ENCODE assay signal across 37 cellular contexts in genomic region chr17:41556931-41557330, GRCh38. TPM values are rescaled to one million over a fixed set of nuclear protein-coding genes. Genes with fewer than 3 reads are reported as not detected.
"Had no signal": no experiment of that assay in that cellular context is flagged by ENCODE, and none has a peak within 500 bp of the region (broad histone marks: within the 10 kb centered on the region; RNA-seq: fewer than 3 reads in every experiment).

No MANE protein-coding gene starts in this region.

- H3K4me3 ChIP-seq: ascending aorta, cardiac muscle cell had no signal

- H3K4me1 ChIP-seq: ascending aorta had no signal

- ATAC-seq: activated CD8-positive, alpha-beta memory T cell treated with anti-CD3 and anti-CD28 coated beads, Interleukin-2, amount 10 ng/mL, durations not matched to agents 7 days and 5 days; activated CD8-positive, alpha-beta T cell treated with anti-CD3 and anti-CD28 coated beads, Interleukin-2, amount 10 ng/mL, durations not matched to agents 7 days and 5 days; activated naive CD8-positive, alpha-beta T cell treated with anti-CD3 and anti-CD28 coated beads, Interleukin-2, amount 50 U/mL, for 24 hours had no signal

- H3K36me3 Mint-ChIP-seq: activated CD8-positive, alpha-beta memory T cell treated with anti-CD3 and anti-CD28 coated beads, Interleukin-2, amount 10 ng/mL, durations not matched to agents 7 days and 5 days; activated naive CD4-positive, alpha-beta T cell treated with anti-CD3 and anti-CD28 coated beads, Interleukin-2, amount 10 ng/mL, durations not matched to agents 7 days and 5 days; activated naive CD8-positive, alpha-beta T cell treated with anti-CD3 and anti-CD28 coated beads, Interleukin-2, amount 10 ng/mL, durations not matched to agents 7 days and 5 days; brain had no signal

- H3K4me1 Mint-ChIP-seq: activated B cell treated with CpG ODN at 0.5 μM for 24 hours; activated CD4-positive, alpha-beta memory T cell treated with anti-CD3 and anti-CD28 coated beads, Interleukin-2, amount 10 ng/mL, durations not matched to agents 7 days and 5 days; activated CD4-positive, alpha-beta T cell treated with anti-CD3 and anti-CD28 coated beads, Interleukin-2, amount 10 ng/mL, durations not matched to agents 24 days and 14 days; activated CD8-positive, alpha-beta memory T cell treated with anti-CD3 and anti-CD28 coated beads, Interleukin-2, amount 10 ng/mL, durations not matched to agents 7 days and 5 days; activated naive CD4-positive, alpha-beta T cell treated with anti-CD3 and anti-CD28 coated beads, Interleukin-2, amount 10 ng/mL, durations not matched to agents 7 days and 5 days; activated naive CD4-positive, alpha-beta T cell treated with anti-CD3 and anti-CD28 coated beads, Interleukin-2, amount 50 U/mL, for 24 hours; activated naive CD8-positive, alpha-beta T cell treated with anti-CD3 and anti-CD28 coated beads, Interleukin-2, amount 50 U/mL, for 24 hours; central memory CD8-positive, alpha-beta T cell had no signal

- H3K36me3 ChIP-seq: ascending aorta, cardiac muscle cell had no signal

- H3K4me3 Mint-ChIP-seq: activated B cell treated with CpG ODN at 0.5 μM for 24 hours; activated CD4-positive, alpha-beta memory T cell treated with anti-CD3 and anti-CD28 coated beads, Interleukin-2, amount 10 ng/mL, durations not matched to agents 7 days and 5 days; activated CD4-positive, alpha-beta T cell treated with anti-CD3 and anti-CD28 coated beads, Interleukin-2, amount 10 ng/mL, durations not matched to agents 24 days and 14 days; activated CD8-positive, alpha-beta memory T cell treated with anti-CD3 and anti-CD28 coated beads, Interleukin-2, amount 10 ng/mL, durations not matched to agents 7 days and 5 days; activated CD8-positive, alpha-beta T cell treated with anti-CD3 and anti-CD28 coated beads, Interleukin-2, amount 10 ng/mL, durations not matched to agents 7 days and 5 days; activated naive CD4-positive, alpha-beta T cell treated with anti-CD3 and anti-CD28 coated beads, Interleukin-2, amount 10 ng/mL, durations not matched to agents 7 days and 5 days; activated naive CD4-positive, alpha-beta T cell treated with anti-CD3 and anti-CD28 coated beads, Interleukin-2, amount 50 U/mL, for 24 hours; activated naive CD8-positive, alpha-beta T cell; activated naive CD8-positive, alpha-beta T cell treated with anti-CD3 and anti-CD28 coated beads, Interleukin-2, amount 10 ng/mL, durations not matched to agents 7 days and 5 days; activated naive CD8-positive, alpha-beta T cell treated with anti-CD3 and anti-CD28 coated beads, Interleukin-2, amount 50 U/mL, for 24 hours; activated T-cell treated with anti-CD3 and anti-CD28 coated beads, Interleukin-2, amount 50 U/mL, for 24 hours; brain; central memory CD8-positive, alpha-beta T cell; T-helper 1 cell treated with Interleukin-12 subunit alpha and Interleukin-12 subunit beta and Interleukin-4 antibody, amounts not matched to agents 30 μg/mL and 1 μg/mL, for 36 hours; T-helper 2 cell treated with Interferon-gamma antibody and Interleukin-4, amounts not matched to agents 5 μg/mL and 100 μg/mL, for 36 hours had no signal

- H3K9me3 Mint-ChIP-seq: activated B cell treated with CpG ODN at 0.5 μM for 24 hours; activated CD4-positive, alpha-beta memory T cell treated with anti-CD3 and anti-CD28 coated beads, Interleukin-2, amount 10 ng/mL, durations not matched to agents 7 days and 5 days; activated CD4-positive, alpha-beta T cell treated with anti-CD3 and anti-CD28 coated beads, Interleukin-2, amount 10 ng/mL, durations not matched to agents 24 days and 14 days; activated naive CD4-positive, alpha-beta T cell treated with anti-CD3 and anti-CD28 coated beads, Interleukin-2, amount 10 ng/mL, durations not matched to agents 7 days and 5 days; activated naive CD4-positive, alpha-beta T cell treated with anti-CD3 and anti-CD28 coated beads, Interleukin-2, amount 50 U/mL, for 24 hours; activated naive CD8-positive, alpha-beta T cell treated with anti-CD3 and anti-CD28 coated beads, Interleukin-2, amount 10 ng/mL, durations not matched to agents 7 days and 5 days; activated naive CD8-positive, alpha-beta T cell treated with anti-CD3 and anti-CD28 coated beads, Interleukin-2, amount 50 U/mL, for 24 hours; activated T-cell treated with anti-CD3 and anti-CD28 coated beads, Interleukin-2, amount 50 U/mL, for 24 hours; activated T-helper 2 cell treated with anti-CD3 and anti-CD28 coated beads, Interferon-gamma antibody, Interleukin-2, Interleukin-4, amounts not matched to agents 10 μg/mL and 5 μg/mL and 100 μg/mL, durations not matched to agents 14 hours and 24 hours and 36 hours; brain; central memory CD8-positive, alpha-beta T cell; T-helper 1 cell treated with Interleukin-12 subunit alpha and Interleukin-12 subunit beta and Interleukin-4 antibody, amounts not matched to agents 30 μg/mL and 1 μg/mL, for 36 hours; T-helper 2 cell treated with Interferon-gamma antibody and Interleukin-4, amounts not matched to agents 5 μg/mL and 100 μg/mL, for 36 hours had no signal

- H3K9me3 ChIP-seq: ascending aorta had no signal

- H3K27me3 ChIP-seq: ascending aorta, cardiac muscle cell had no signal

- H3K27ac ChIP-seq: ascending aorta, cardiac muscle cell, VCaP had no signal

- DNase-seq: activated B cell treated with CpG ODN at 0.5 μM for 24 hours; activated CD4-positive, alpha-beta memory T cell treated with anti-CD3 and anti-CD28 coated beads, Interleukin-2, amount 10 ng/mL, durations not matched to agents 7 days and 5 days; activated CD4-positive, alpha-beta T cell treated with anti-CD3 and anti-CD28 coated beads for 4 hours; activated CD4-positive, alpha-beta T cell treated with anti-CD3 and anti-CD28 coated beads, Interleukin-2, amount 10 ng/mL, durations not matched to agents 24 days and 14 days; activated CD4-positive, alpha-beta T cell treated with anti-CD3 and anti-CD28 coated beads, Interleukin-2, amount 50 U/mL, for 1 hour; activated CD4-positive, alpha-beta T cell treated with anti-CD3 and anti-CD28 coated beads, Interleukin-2, amount 50 U/mL, for 4 hours; activated CD4-positive, CD25-positive, alpha-beta regulatory T cell treated with anti-CD3 and anti-CD28 coated beads, Interleukin-2, amount 50 U/mL, for 72 hours; activated CD8-positive, alpha-beta memory T cell treated with anti-CD3 and anti-CD28 coated beads for 24 hours; activated CD8-positive, alpha-beta memory T cell treated with anti-CD3 and anti-CD28 coated beads, Interleukin-2, amount 10 ng/mL, durations not matched to agents 7 days and 5 days; activated CD8-positive, alpha-beta memory T cell treated with anti-CD3 and anti-CD28 coated beads, Interleukin-2, amount 50 U/mL, for 48 hours; activated CD8-positive, alpha-beta T cell treated with anti-CD3 and anti-CD28 coated beads, Interleukin-2, amount 10 ng/mL, durations not matched to agents 7 days and 5 days; activated effector memory CD4-positive, alpha-beta T cell treated with Interleukin-2 at 50 U/mL for 16 hours; activated gamma-delta T cell; activated naive CD4-positive, alpha-beta T cell treated with anti-CD3 and anti-CD28 coated beads, Interleukin-2, amount 10 ng/mL, durations not matched to agents 7 days and 5 days; activated naive CD4-positive, alpha-beta T cell treated with Interleukin-2 at 50 U/mL for 16 hours; activated naive CD8-positive, alpha-beta T cell treated with anti-CD3 and anti-CD28 coated beads, Interleukin-2, amount 10 ng/mL, durations not matched to agents 7 days and 5 days; activated naive CD8-positive, alpha-beta T cell treated with anti-CD3 and anti-CD28 coated beads, Interleukin-2, amount 50 U/mL, for 24 hours; activated T-cell treated with anti-CD3 and anti-CD28 coated beads, Interleukin-2, amount 50 U/mL, for 24 hours; activated T-cell treated with anti-CD3 and anti-CD28 coated beads, Interleukin-2, amount 50 U/mL, for 48 hours; amygdala; anterior cingulate cortex; caudate nucleus; SW 1271; T-helper 1 cell; T-helper 2 cell; T-helper 9 cell had no signal

- H3K27ac Mint-ChIP-seq: activated B cell treated with CpG ODN at 0.5 μM for 24 hours; activated CD4-positive, alpha-beta memory T cell treated with anti-CD3 and anti-CD28 coated beads, Interleukin-2, amount 10 ng/mL, durations not matched to agents 7 days and 5 days; activated CD4-positive, alpha-beta T cell treated with anti-CD3 and anti-CD28 coated beads, Interleukin-2, amount 10 ng/mL, durations not matched to agents 24 days and 14 days; activated CD8-positive, alpha-beta memory T cell treated with anti-CD3 and anti-CD28 coated beads, Interleukin-2, amount 10 ng/mL, durations not matched to agents 7 days and 5 days; activated CD8-positive, alpha-beta T cell treated with anti-CD3 and anti-CD28 coated beads, Interleukin-2, amount 10 ng/mL, durations not matched to agents 7 days and 5 days; activated naive CD4-positive, alpha-beta T cell treated with anti-CD3 and anti-CD28 coated beads, Interleukin-2, amount 10 ng/mL, durations not matched to agents 7 days and 5 days; activated naive CD4-positive, alpha-beta T cell treated with anti-CD3 and anti-CD28 coated beads, Interleukin-2, amount 50 U/mL, for 24 hours; activated naive CD8-positive, alpha-beta T cell; activated naive CD8-positive, alpha-beta T cell treated with anti-CD3 and anti-CD28 coated beads, Interleukin-2, amount 10 ng/mL, durations not matched to agents 7 days and 5 days; activated naive CD8-positive, alpha-beta T cell treated with anti-CD3 and anti-CD28 coated beads, Interleukin-2, amount 50 U/mL, for 24 hours; activated T-cell treated with anti-CD3 and anti-CD28 coated beads, Interleukin-2, amount 50 U/mL, for 24 hours; activated T-helper 2 cell treated with anti-CD3 and anti-CD28 coated beads, Interferon-gamma antibody, Interleukin-2, Interleukin-4, amounts not matched to agents 10 μg/mL and 5 μg/mL and 100 μg/mL, durations not matched to agents 14 hours and 24 hours and 36 hours; brain; T-helper 1 cell treated with Interleukin-12 subunit alpha and Interleukin-12 subunit beta and Interleukin-4 antibody, amounts not matched to agents 30 μg/mL and 1 μg/mL, for 36 hours; T-helper 2 cell treated with Interferon-gamma antibody and Interleukin-4, amounts not matched to agents 5 μg/mL and 100 μg/mL, for 36 hours had no signal

RNA-seq across cellular contexts. Expression of gene KRT9, which starts 14.9 kb away (rescaled TPM):
- total RNA-seq: activated B cell treated with CpG ODN at 0.5 μM for 24 hours; activated CD4-positive, alpha-beta memory T cell treated with anti-CD3 and anti-CD28 coated beads, Interleukin-2, amount 10 ng/mL, durations not matched to agents 7 days and 5 days; activated CD4-positive, alpha-beta T cell treated with anti-CD3 and anti-CD28 coated beads, Interleukin-2, amount 10 ng/mL, durations not matched to agents 24 days and 14 days; activated CD8-positive, alpha-beta memory T cell treated with anti-CD3 and anti-CD28 coated beads, Interleukin-2, amount 10 ng/mL, durations not matched to agents 7 days and 5 days; activated CD8-positive, alpha-beta T cell treated with anti-CD3 and anti-CD28 coated beads, Interleukin-2, amount 10 ng/mL, durations not matched to agents 7 days and 5 days; activated naive CD8-positive, alpha-beta T cell treated with anti-CD3 and anti-CD28 coated beads, Interleukin-2, amount 10 ng/mL, durations not matched to agents 7 days and 5 days; activated T-helper 2 cell treated with anti-CD3 and anti-CD28 coated beads, Interferon-gamma antibody, Interleukin-2, Interleukin-4, amounts not matched to agents 10 μg/mL and 5 μg/mL and 100 μg/mL, durations not matched to agents 14 hours and 24 hours and 36 hours; ascending aorta; cardiac muscle cell had no signal
- polyA plus RNA-seq: adipose tissue, cardiac muscle cell had no signal

RNA-seq across cellular contexts. Expression of gene KRT19, which starts 28.8 kb away (rescaled TPM):
- total RNA-seq: activated B cell treated with CpG ODN at 0.5 μM for 24 hours; activated CD4-positive, alpha-beta memory T cell treated with anti-CD3 and anti-CD28 coated beads, Interleukin-2, amount 10 ng/mL, durations not matched to agents 7 days and 5 days; activated CD4-positive, alpha-beta T cell treated with anti-CD3 and anti-CD28 coated beads, Interleukin-2, amount 10 ng/mL, durations not matched to agents 24 days and 14 days; activated CD8-positive, alpha-beta memory T cell treated with anti-CD3 and anti-CD28 coated beads, Interleukin-2, amount 10 ng/mL, durations not matched to agents 7 days and 5 days; activated CD8-positive, alpha-beta T cell treated with anti-CD3 and anti-CD28 coated beads, Interleukin-2, amount 10 ng/mL, durations not matched to agents 7 days and 5 days; activated naive CD8-positive, alpha-beta T cell treated with anti-CD3 and anti-CD28 coated beads, Interleukin-2, amount 10 ng/mL, durations not matched to agents 7 days and 5 days; activated T-helper 2 cell treated with anti-CD3 and anti-CD28 coated beads, Interferon-gamma antibody, Interleukin-2, Interleukin-4, amounts not matched to agents 10 μg/mL and 5 μg/mL and 100 μg/mL, durations not matched to agents 14 hours and 24 hours and 36 hours had no signal

RNA-seq across cellular contexts. Expression of gene KRT14, which starts 29.8 kb away (rescaled TPM):
- total RNA-seq: activated B cell treated with CpG ODN at 0.5 μM for 24 hours; activated CD4-positive, alpha-beta memory T cell treated with anti-CD3 and anti-CD28 coated beads, Interleukin-2, amount 10 ng/mL, durations not matched to agents 7 days and 5 days; activated CD4-positive, alpha-beta T cell treated with anti-CD3 and anti-CD28 coated beads, Interleukin-2, amount 10 ng/mL, durations not matched to agents 24 days and 14 days; activated CD8-positive, alpha-beta memory T cell treated with anti-CD3 and anti-CD28 coated beads, Interleukin-2, amount 10 ng/mL, durations not matched to agents 7 days and 5 days; activated CD8-positive, alpha-beta T cell treated with anti-CD3 and anti-CD28 coated beads, Interleukin-2, amount 10 ng/mL, durations not matched to agents 7 days and 5 days; activated naive CD8-positive, alpha-beta T cell treated with anti-CD3 and anti-CD28 coated beads, Interleukin-2, amount 10 ng/mL, durations not matched to agents 7 days and 5 days; activated T-helper 2 cell treated with anti-CD3 and anti-CD28 coated beads, Interferon-gamma antibody, Interleukin-2, Interleukin-4, amounts not matched to agents 10 μg/mL and 5 μg/mL and 100 μg/mL, durations not matched to agents 14 hours and 24 hours and 36 hours; cardiac muscle cell had no signal

RNA-seq across cellular contexts. Expression of gene KRT15, which starts 38.2 kb away (rescaled TPM):
- total RNA-seq: activated B cell treated with CpG ODN at 0.5 μM for 24 hours; activated CD4-positive, alpha-beta memory T cell treated with anti-CD3 and anti-CD28 coated beads, Interleukin-2, amount 10 ng/mL, durations not matched to agents 7 days and 5 days; activated CD4-positive, alpha-beta T cell treated with anti-CD3 and anti-CD28 coated beads, Interleukin-2, amount 10 ng/mL, durations not matched to agents 24 days and 14 days; activated CD8-positive, alpha-beta memory T cell treated with anti-CD3 and anti-CD28 coated beads, Interleukin-2, amount 10 ng/mL, durations not matched to agents 7 days and 5 days; activated CD8-positive, alpha-beta T cell treated with anti-CD3 and anti-CD28 coated beads, Interleukin-2, amount 10 ng/mL, durations not matched to agents 7 days and 5 days; activated naive CD8-positive, alpha-beta T cell treated with anti-CD3 and anti-CD28 coated beads, Interleukin-2, amount 10 ng/mL, durations not matched to agents 7 days and 5 days; activated T-helper 2 cell treated with anti-CD3 and anti-CD28 coated beads, Interferon-gamma antibody, Interleukin-2, Interleukin-4, amounts not matched to agents 10 μg/mL and 5 μg/mL and 100 μg/mL, durations not matched to agents 14 hours and 24 hours and 36 hours had no signal
- polyA plus RNA-seq: cardiac muscle cell had no signal

RNA-seq across cellular contexts. Expression of gene KRT13, which starts 51.5 kb away (rescaled TPM):
- total RNA-seq: activated B cell treated with CpG ODN at 0.5 μM for 24 hours; activated CD4-positive, alpha-beta memory T cell treated with anti-CD3 and anti-CD28 coated beads, Interleukin-2, amount 10 ng/mL, durations not matched to agents 7 days and 5 days; activated CD4-positive, alpha-beta T cell treated with anti-CD3 and anti-CD28 coated beads, Interleukin-2, amount 10 ng/mL, durations not matched to agents 24 days and 14 days; activated CD8-positive, alpha-beta memory T cell treated with anti-CD3 and anti-CD28 coated beads, Interleukin-2, amount 10 ng/mL, durations not matched to agents 7 days and 5 days; activated CD8-positive, alpha-beta T cell treated with anti-CD3 and anti-CD28 coated beads, Interleukin-2, amount 10 ng/mL, durations not matched to agents 7 days and 5 days; activated naive CD8-positive, alpha-beta T cell treated with anti-CD3 and anti-CD28 coated beads, Interleukin-2, amount 10 ng/mL, durations not matched to agents 7 days and 5 days; activated T-helper 2 cell treated with anti-CD3 and anti-CD28 coated beads, Interferon-gamma antibody, Interleukin-2, Interleukin-4, amounts not matched to agents 10 μg/mL and 5 μg/mL and 100 μg/mL, durations not matched to agents 14 hours and 24 hours and 36 hours; cardiac muscle cell had no signal
- polyA plus RNA-seq: cardiac muscle cell had no signal
